ENCODE assay signal across 1 cellular context in the genomic region with DNA sequence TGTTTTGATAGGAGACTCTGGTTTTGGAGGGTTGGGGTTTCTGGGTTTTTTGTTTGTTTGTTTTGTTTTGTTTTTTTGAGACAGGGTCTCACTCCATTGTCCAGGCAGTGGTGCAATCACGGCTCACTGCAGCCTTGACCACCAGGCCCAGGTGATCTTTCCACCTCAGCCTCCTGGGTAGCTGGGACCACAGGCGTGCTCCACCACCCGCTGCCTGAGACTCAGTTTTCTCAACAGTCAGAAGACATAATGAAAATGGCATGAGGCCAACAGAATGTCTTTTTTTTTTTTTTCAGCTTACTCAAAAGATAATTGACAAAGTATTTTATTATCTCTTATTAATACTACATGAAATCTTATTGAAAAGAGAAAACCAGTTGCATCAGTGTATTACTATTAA.
TF ChIP-seq lines count a peak whose summit lies in the region.

No MANE protein-coding gene starts in this region.

TF ChIP-seq in K562, 482 proteins besides CTCF, POLR2A, EP300 and RAD21:
- peak; percentile 11; the same call in 1 of the 2 replicates for TF ChIP-seq NFIC (IDR thresholded peaks at IDR 0.05)
- TF ChIP-seq HIVEP1 (CRISPR knock-in tag; IDR thresholded peaks at IDR 0.05) = no peak
- TF ChIP-seq ZNF766 (CRISPR knock-in tag; conservative IDR thresholded peaks at IDR 0.05) = no peak
- TF ChIP-seq FOXK1 (CRISPR knock-in tag; IDR thresholded peaks at IDR 0.05; ENCODE audit: borderline replicate concordance) = no peak
- no peak for TF ChIP-seq TCFL5 (CRISPR knock-in tag; conservative IDR thresholded peaks at IDR 0.05)
